Comparison of ENCODE assay signal across 20 cellular contexts in the genomic region with DNA sequence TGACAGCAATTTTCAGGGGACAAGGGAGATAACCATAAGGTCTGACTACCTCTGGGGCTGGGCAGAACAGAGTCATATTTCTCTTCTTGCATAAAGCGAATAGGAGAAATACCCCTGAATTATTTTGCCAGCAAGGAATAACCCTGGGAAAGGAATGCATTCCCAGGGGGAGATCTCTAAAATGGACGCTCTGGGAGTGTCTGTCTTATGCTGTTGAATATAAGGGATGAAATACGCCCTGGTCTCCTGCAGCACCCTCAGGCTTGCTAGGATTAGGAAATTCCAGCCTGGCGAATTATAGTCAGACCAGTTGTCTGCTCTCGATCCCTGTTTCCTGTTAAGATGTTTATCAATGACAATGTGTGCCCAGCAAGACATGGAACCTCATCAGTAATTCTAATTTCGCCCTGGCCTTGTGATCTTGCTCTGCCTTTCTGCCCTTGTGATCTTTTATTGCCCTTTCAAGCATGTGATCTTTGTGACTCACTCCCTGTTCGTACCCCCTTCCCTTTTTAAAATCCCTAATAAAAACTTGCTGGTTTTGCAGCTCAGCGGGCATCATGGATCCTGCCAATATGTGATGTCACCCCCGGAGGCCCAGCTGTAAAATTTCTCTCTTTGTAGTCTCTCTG.
"Had no signal": no experiment of that assay in that cellular context is flagged by ENCODE, and none has a peak within 500 bp of the region (broad histone marks: within the 10 kb centered on the region; RNA-seq: fewer than 3 reads in every experiment).

No MANE protein-coding gene starts in this region.

- H3K9me3 ChIP-seq: pancreas, suprapubic skin, thyroid gland had no signal

- H3K27me3 ChIP-seq: heart left ventricle, pancreas, suprapubic skin, thyroid gland had no signal

- H3K4me3 ChIP-seq: coronary artery, heart left ventricle, pancreas, suprapubic skin, thyroid gland had no signal

- H3K4me3 Mint-ChIP-seq: naive thymus-derived CD8-positive, alpha-beta T cell; neural crest cell; stimulated activated effector memory CD8-positive, alpha-beta T cell treated with anti-CD3 and anti-CD28 coated beads, Interleukin-12 subunit alpha, Interleukin-12 subunit beta, amount 100 ng/mL, for 72 hours; type B pancreatic cell had no signal

- H3K4me1 Mint-ChIP-seq: naive thymus-derived CD8-positive, alpha-beta T cell; neural crest cell; stimulated activated effector memory CD8-positive, alpha-beta T cell treated with anti-CD3 and anti-CD28 coated beads, Interleukin-12 subunit alpha, Interleukin-12 subunit beta, amount 100 ng/mL, for 72 hours had no signal

- DNase-seq: effector CD4-positive, alpha-beta T cell; foreskin melanocyte; heart left ventricle; hippocampal formation; kidney glomerular epithelial cell; naive thymus-derived CD8-positive, alpha-beta T cell; pancreas; right cardiac atrium; stimulated activated CD4-positive, alpha-beta T cell treated with anti-CD3 and anti-CD28 coated beads, Interleukin-4, amount 100 ng/mL, for 1 hour; stimulated activated CD8-positive, alpha-beta memory T cell treated with anti-CD3 and anti-CD28 coated beads, Interleukin-4, amount 100 ng/mL, for 48 hours; stimulated activated naive CD8-positive, alpha-beta T cell treated with anti-CD3 and anti-CD28 coated beads, Interleukin-15, Interleukin-2, amounts not matched to agents 100 U/mL and 50 U/mL, for 24 hours; thyroid gland had no signal

- H3K27ac Mint-ChIP-seq: naive thymus-derived CD8-positive, alpha-beta T cell; progenitor cell of endocrine pancreas; stimulated activated effector memory CD8-positive, alpha-beta T cell treated with anti-CD3 and anti-CD28 coated beads, Interleukin-12 subunit alpha, Interleukin-12 subunit beta, amount 100 ng/mL, for 72 hours; type B pancreatic cell had no signal

- H3K36me3 ChIP-seq: heart left ventricle, pancreas, suprapubic skin, thyroid gland had no signal

- H3K36me3 Mint-ChIP-seq: stimulated activated effector memory CD8-positive, alpha-beta T cell treated with anti-CD3 and anti-CD28 coated beads, Interleukin-12 subunit alpha, Interleukin-12 subunit beta, amount 100 ng/mL, for 72 hours; type B pancreatic cell had no signal

- FAIRE-seq: islet of Langerhans, pancreas, urothelium cell line had no signal

- H3K4me1 ChIP-seq: heart left ventricle, pancreas, suprapubic skin, thyroid gland had no signal

- H3K27ac ChIP-seq: coronary artery, heart left ventricle, pancreas, suprapubic skin, thyroid gland had no signal

- H3K27me3 Mint-ChIP-seq: naive thymus-derived CD8-positive, alpha-beta T cell; progenitor cell of endocrine pancreas; type B pancreatic cell had no signal
